19 cellular contexts compared by ENCODE assay signal in the genomic region with DNA sequence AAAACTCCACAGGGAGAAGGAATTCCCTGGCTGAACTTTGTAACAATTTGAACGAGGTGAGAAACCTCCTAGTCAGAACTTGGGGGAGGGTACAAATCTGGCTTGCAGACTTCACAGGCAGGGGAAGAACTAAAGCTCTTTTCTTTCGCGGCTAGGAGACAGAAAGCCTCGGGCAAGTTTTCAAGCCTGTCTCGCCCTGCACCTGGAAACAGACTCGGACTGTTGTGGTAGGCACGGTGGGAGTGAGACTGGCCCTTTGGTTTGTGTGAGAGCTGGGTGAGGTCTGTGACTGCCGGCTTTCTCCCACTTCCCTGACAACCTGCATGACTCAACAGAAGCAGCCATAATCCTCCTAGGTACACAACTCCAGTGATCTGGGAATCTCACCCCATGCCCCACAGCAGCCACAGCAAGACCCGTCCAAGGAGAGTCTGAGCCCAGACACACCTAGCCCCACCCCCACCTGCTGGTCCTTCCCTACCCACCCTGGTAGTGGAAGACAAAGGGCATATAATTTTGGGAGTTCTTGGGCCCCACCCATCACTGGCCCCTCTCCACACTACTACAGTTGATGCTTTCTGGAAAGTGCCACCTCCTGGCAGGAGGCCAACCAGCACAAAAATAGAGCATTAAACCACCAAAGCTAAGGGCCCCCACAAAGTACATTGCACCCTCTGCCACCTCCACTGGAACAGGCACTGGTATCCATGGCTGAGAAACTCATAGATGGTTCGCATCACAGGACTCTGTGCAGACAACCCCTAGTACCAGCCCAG.
A peak's percentile ranks its signal among the peaks of the same experiment; 100 is the strongest.
DNase-seq lines count a peak whose midpoint lies in the region; ATAC-seq, FAIRE-seq and TF ChIP-seq lines count a peak whose summit lies in the region.
"Had no signal": no experiment of that assay in that cellular context is flagged by ENCODE, and none has a peak within 500 bp of the region (broad histone marks: within the 10 kb centered on the region; RNA-seq: fewer than 3 reads in every experiment).

No MANE protein-coding gene starts in this region.

- no peak overlapping the region for H4K5ac ChIP-seq in H1 (ENCODE audit: insufficient read length, low read depth, low read length)

- H3K4me3 Mint-ChIP-seq in neural crest cell: no peak overlapping the region
- H3K4me3 Mint-ChIP-seq: activated naive CD8-positive, alpha-beta T cell; immature natural killer cell had no signal

- H3K27me3 ChIP-seq in NT2/D1 (ENCODE audit: insufficient read depth, insufficient read length) (no peaks in the 10 kb centered on the region), H1 (replicated peaks in 1 of 4; ENCODE audit: control insufficient read depth in 3 of 4, extremely low read depth in 1 of 4, insufficient read depth in 3 of 4, low read length in 3 of 4) (no peaks in the 10 kb centered on the region)
- H3K27me3 ChIP-seq: stomach had no signal

- no peak overlapping the region for H2BK20ac ChIP-seq in H1 (ENCODE audit: low read length)

- no peak overlapping the region for H3K27ac Mint-ChIP-seq in neural crest cell (ENCODE audit: unreplicated experiment)
- H3K27ac Mint-ChIP-seq: activated naive CD8-positive, alpha-beta T cell had no signal

- TF ChIP-seq POLR2A in H1 (IDR thresholded peaks at IDR 0.05; ENCODE audit: control extremely low read depth in 1 of 2, low read depth in 2 of 2, low read length in 2 of 2): no peak

- H3K27ac ChIP-seq in H1 (ENCODE audit: low read depth, low read length) (no peak overlapping the region), OCI-LY7 (ENCODE audit: low read depth, low read length, poor library complexity, severe bottlenecking) (no peak overlapping the region)
- H3K27ac ChIP-seq: stomach had no signal

- H3K9me2 ChIP-seq in OCI-LY7 (ENCODE audit: insufficient read depth, low read length): no peaks in the 10 kb centered on the region

- no peaks in the 10 kb centered on the region for H3K9me3 ChIP-seq in ES-I3 (ENCODE audit: control insufficient read depth, insufficient read depth, low read length)
- H3K9me3 ChIP-seq in NT2/D1 (ENCODE audit: insufficient read depth, low read length): peaks cover 8% of the 10 kb centered on the region; the same call in 1 of the 2 replicates
- no peaks in the 10 kb centered on the region for H3K9me3 ChIP-seq in H1 (ENCODE audit: insufficient read depth in 2 of 2, low read depth in 1 of 2, low read length in 1 of 2)
- H3K9me3 ChIP-seq in OCI-LY7 (ENCODE audit: low read length): no peaks in the 10 kb centered on the region
- H3K9me3 ChIP-seq: stomach had no signal

- peaks cover 7% of the 10 kb centered on the region for H3K27me3 Mint-ChIP-seq in neural crest cell (ENCODE audit: low read depth)
- H3K27me3 Mint-ChIP-seq: activated naive CD8-positive, alpha-beta T cell had no signal

- DNase-seq in NT2/D1 (ENCODE audit: low read depth, low spot score) (peak; percentile 72), H1 (ENCODE audit: low read depth in 1 of 2, low spot score in 2 of 2) (no peak), neural crest cell (ENCODE audit: low read depth, low spot score) (peak; percentile 3), OCI-LY7 (ENCODE audit: low spot score) (no peak), NCI-H774 (lab: John Stamatoyannopoulos, UW) (no peak), NOMO-1 treated with DMSO at 0.1 percent for 48 hours (lab: John Stamatoyannopoulos, UW; ENCODE audit: unreplicated experiment) (no peak)
- DNase-seq: AML-193, cerebellar nuclear complex, DMS79 treated with DMSO at 0.1 percent for 48 hours, immature natural killer cell, NCI-H345, SIG-M5, stomach had no signal

- H3K4ac ChIP-seq in H1 (replicated peaks; ENCODE audit: insufficient read length, low read depth, low read length): no peak overlapping the region

- no peak overlapping the region; the same call in 1 of the 2 replicates for H3K18ac ChIP-seq in H1 (ENCODE audit: extremely low read depth, low read length)

- H3K36me3 ChIP-seq in ES-I3 (ENCODE audit: insufficient read depth, low read length): no peaks in the 10 kb centered on the region
- no peaks in the 10 kb centered on the region for H3K36me3 ChIP-seq in NT2/D1 (ENCODE audit: insufficient read depth, insufficient read length, low read length)
- H3K36me3 ChIP-seq in H1 (ENCODE audit: control insufficient read depth in 2 of 4, insufficient read depth in 4 of 4, low read length in 3 of 4): no peaks in the 10 kb centered on the region
- no peaks in the 10 kb centered on the region for H3K36me3 ChIP-seq in OCI-LY7 (ENCODE audit: insufficient read depth, low read length)
- H3K36me3 ChIP-seq: stomach had no signal

- no peak overlapping the region for H2BK15ac ChIP-seq in H1 (ENCODE audit: low read length)

- no peak overlapping the region for H3K56ac ChIP-seq in H1 (replicated peaks; ENCODE audit: insufficient read length, low read depth, low read length)

- H2BK120ac ChIP-seq in H1 (replicated peaks; ENCODE audit: low read depth, low read length): no peak overlapping the region

- H3K23ac ChIP-seq in H1 (ENCODE audit: insufficient read length): no peak overlapping the region

- no peaks in the 10 kb centered on the region for H4K20me1 ChIP-seq in H1 (replicated peaks in 1 of 2; ENCODE audit: control insufficient read depth in 1 of 2, insufficient read depth in 2 of 2, low read length in 2 of 2)
- H4K20me1 ChIP-seq in OCI-LY7 (ENCODE audit: insufficient read depth, low read length): no peaks in the 10 kb centered on the region

- H3K4me3 ChIP-seq in NT2/D1 (ENCODE audit: insufficient read length, low read depth): peak overlapping the region; percentile 2
- H3K4me3 ChIP-seq in H1 (ENCODE audit: extremely low read depth in 1 of 4, insufficient read depth in 2 of 4, low read depth in 3 of 4, low read length in 4 of 4): no peak overlapping the region
- H3K4me3 ChIP-seq in OCI-LY7 (ENCODE audit: low read depth, low read length, poor library complexity, severe bottlenecking): no peak overlapping the region
- H3K4me3 ChIP-seq: GM12878, stomach had no signal

- H3K14ac ChIP-seq in H1 (ENCODE audit: insufficient read length): no peak overlapping the region

- POLR2A ChIA-PET in H1 (lab: Charles Lee; ENCODE audit: partially characterized antibody) (no interaction called here), OCI-LY7 (lab: Charles Lee) (no interaction called here)

- CTCF ChIA-PET in H1 (lab: Charles Lee; ENCODE audit: partially characterized antibody): interaction anchor here (1.1 to 3.5 kb wide), 8 partner anchors 13 to 739 kb away, joined by 3 to 15 read pairs (median 4); no protein-coding TSS in a partner anchor
- CTCF ChIA-PET in OCI-LY7 (lab: Charles Lee; ENCODE audit: unreplicated experiment): no interaction called here

- no peak overlapping the region for H2AK5ac ChIP-seq in H1 (ENCODE audit: low read depth, low read length)

- no TSS peak for BruUV-seq in OCI-LY7 (replicated peaks; lab: Mats Ljungman, UMichigan)

- H3K79me2 ChIP-seq in H1 (ENCODE audit: control insufficient read depth in 1 of 2, insufficient read depth in 2 of 2, low read length in 2 of 2) (no peaks in the 10 kb centered on the region), OCI-LY7 (ENCODE audit: insufficient read depth, low read depth, low read length) (no peaks in the 10 kb centered on the region)

- 0 out of 2 replicates have a peak overlapping the region, but pooled peaks have one; percentile 60 for H2BK12ac ChIP-seq in H1 (ENCODE audit: low read depth, low read length)

- no peak for FAIRE-seq in H1 (lab: Jason Lieb, UNC)
- FAIRE-seq: GM12878, TTC549 had no signal

- intact Hi-C loops in OCI-LY7 (cut with micrococcal nuclease; ENCODE audit: unreplicated experiment): no loop called here

- H3K4me2 ChIP-seq in H1 (ENCODE audit: insufficient read depth in 1 of 2, low read depth in 2 of 2, low read length in 2 of 2) (no peak overlapping the region; a peak in 1 of 4 replicates), OCI-LY7 (ENCODE audit: low read length) (no peak overlapping the region)

- H3K36me3 Mint-ChIP-seq in neural crest cell (ENCODE audit: low read depth): no peaks in the 10 kb centered on the region
- H3K36me3 Mint-ChIP-seq: immature natural killer cell had no signal

- peaks cover 3% of the 10 kb centered on the region for H3K9me3 Mint-ChIP-seq in neural crest cell
- H3K9me3 Mint-ChIP-seq: immature natural killer cell had no signal

- peaks cover 8% of the 10 kb centered on the region for H3K4me1 Mint-ChIP-seq in neural crest cell
- H3K4me1 Mint-ChIP-seq: immature natural killer cell had no signal

- H3K9ac ChIP-seq in ES-I3 (ENCODE audit: low read depth, low read length) (peak overlapping the region; percentile 22; the same call in 1 of the 2 replicates), NT2/D1 (ENCODE audit: insufficient read length, low read depth) (peak overlapping the region; percentile 54), H1 (replicated peaks in 1 of 4; ENCODE audit: extremely low read depth in 1 of 4, low read depth in 3 of 4, low read length in 3 of 4) (no peak overlapping the region)

- no peak for TF ChIP-seq EP300 in H1 (IDR thresholded peaks at IDR 0.05; ENCODE audit: borderline replicate concordance in 1 of 2, low read depth in 2 of 2, low read length in 2 of 2)

- H3K23me2 ChIP-seq in H1 (ENCODE audit: low read depth, low read length): no peaks in the 10 kb centered on the region

- H3K79me1 ChIP-seq in H1 (ENCODE audit: low read depth, low read length): no peaks in the 10 kb centered on the region

- TF ChIP-seq CTCF in H1 (IDR thresholded peaks at IDR 0.05; ENCODE audit: control extremely low read depth in 1 of 3, insufficient read depth in 1 of 3, low read depth in 1 of 3, low read length in 3 of 3): no peak
- TF ChIP-seq CTCF in neural crest cell (conservative IDR thresholded peaks at IDR 0.05): no peak
- TF ChIP-seq CTCF in OCI-LY7 (conservative IDR thresholded peaks at IDR 0.05; ENCODE audit: low read length): no peak

- H4K8ac ChIP-seq in H1 (ENCODE audit: extremely low read depth, insufficient read depth, low read length): no peak overlapping the region

- 92% methylated on average over 10 of the region's 10 CpGs; no CpG with 5 or more reads in 1 of the 2 experiments for WGBS in H1 (ENCODE audit: extremely low coverage in 1 of 2, insufficient coverage in 1 of 2, insufficient read length in 1 of 2, insufficient replicate concordance in 2 of 2, low coverage in 1 of 2, low lambda C conversion rate in 2 of 2, missing lambda C conversion rate in 1 of 2), 2 experiments

- peak overlapping the region; percentile 91 for H2AFZ ChIP-seq in H1 (ENCODE audit: low read length)
- no peak overlapping the region for H2AFZ ChIP-seq in OCI-LY7 (ENCODE audit: low read length)

- no peak for TF ChIP-seq RAD21 in H1 (IDR thresholded peaks at IDR 0.05 in 1 of 2, conservative IDR thresholded peaks at IDR 0.05 in 1 of 2; ENCODE audit: low read depth in 2 of 2, low read length in 2 of 2)

- H4K91ac ChIP-seq in H1 (replicated peaks; ENCODE audit: insufficient read length, low read length): no peak overlapping the region

- no peak for ATAC-seq in HG02571 (IDR thresholded peaks at IDR 0.05; ENCODE audit: unreplicated experiment)
- ATAC-seq: GM12878, sciatic nerve had no signal

- H3K4me1 ChIP-seq in ES-I3 (ENCODE audit: insufficient read depth, low read length) (peaks cover 3% of the 10 kb centered on the region; the same call in 1 of the 2 replicates), NT2/D1 (ENCODE audit: insufficient read depth, insufficient read length) (peaks cover 2% of the 10 kb centered on the region), H1 (replicated peaks in 1 of 4; ENCODE audit: control insufficient read depth in 3 of 4, insufficient read depth in 4 of 4, low read length in 3 of 4) (no peaks in the 10 kb centered on the region), OCI-LY7 (ENCODE audit: insufficient read depth, low read length, poor library complexity, severe bottlenecking) (no peaks in the 10 kb centered on the region)
- H3K4me1 ChIP-seq: stomach had no signal

- no peak overlapping the region for H2BK5ac ChIP-seq in H1 (ENCODE audit: low read depth, low read length)

Comparison
In these comparisons a context has a peak if more than half of its experiments do, and no peak if none do; other contexts are left out.
1. H3K9ac ChIP-seq: peak in ES-I3 (single experiment) and NT2/D1 (single experiment); none in H1 (0 of 4).
2. DNase-seq: peak in NT2/D1 (single experiment) and neural crest cell (single experiment); none in H1 (0 of 2), OCI-LY7 (single experiment), NCI-H774 (single experiment) and NOMO-1 treated with DMSO at 0.1 percent for 48 hours (single experiment).